Comparison of ENCODE assay signal across 8 cellular contexts in genomic region chr9:36191290-36191645, GRCh38. TPM values are rescaled to one million over a fixed set of nuclear protein-coding genes. Genes with fewer than 3 reads are reported as not detected.
A peak's percentile ranks its signal among the peaks of the same experiment; 100 is the strongest.
DNase-seq lines count a peak whose midpoint lies in the region; ATAC-seq lines count a peak whose summit lies in the region.

No MANE protein-coding gene starts in this region.

- no peaks in the 10 kb centered on the region for H3K9me3 ChIP-seq in ectodermal cell (ENCODE audit: control insufficient read depth, low read length)
- H3K9me3 ChIP-seq in mucosa of stomach (ENCODE audit: control insufficient read depth, low read length), result no peaks in the 10 kb centered on the region

- H3K27ac ChIP-seq in ectodermal cell (ENCODE audit: insufficient read depth, low read depth, low read length, poor library complexity, severe bottlenecking), result no peak overlapping the region

- H3K36me3 ChIP-seq in ectodermal cell (ENCODE audit: control insufficient read depth, insufficient read depth, low read length), result no peaks in the 10 kb centered on the region
- H3K36me3 ChIP-seq in mucosa of stomach (ENCODE audit: control insufficient read depth, insufficient read depth, low read length), result no peaks in the 10 kb centered on the region

- peak overlapping the region; percentile 98 for H3K4me3 ChIP-seq in ectodermal cell (ENCODE audit: insufficient read depth, low read depth, low read length)
- peak overlapping the region; percentile 88 for H3K4me3 ChIP-seq in mucosa of stomach (ENCODE audit: low read length)

- DNase-seq in DMS53 (lab: John Stamatoyannopoulos, UW) (peak; percentile 46), DMS53 treated with DMSO at 0.1 percent for 48 hours (lab: John Stamatoyannopoulos, UW; ENCODE audit: unreplicated experiment) (no peak), NCI-H1930 (lab: John Stamatoyannopoulos, UW) (no peak)
- DNase-seq in activated CD4-positive, alpha-beta T cell treated with anti-CD3 and anti-CD28 coated beads for 24 hours (ENCODE audit: low read depth in 2 of 2), result peak; percentile 14 to 19
- peak; percentile 53 for DNase-seq in stimulated activated naive CD8-positive, alpha-beta T cell treated with anti-CD3 and anti-CD28 coated beads, Interleukin-15, Interleukin-2, amounts not matched to agents 100 U/mL and 50 U/mL, for 24 hours

- H3K27me3 ChIP-seq in ectodermal cell (ENCODE audit: control insufficient read depth, insufficient read depth, low read length, poor library complexity, severe bottlenecking) (no peaks in the 10 kb centered on the region), mucosa of stomach (ENCODE audit: control insufficient read depth, insufficient read depth, low read length) (no peaks in the 10 kb centered on the region)

- peaks cover 14% of the 10 kb centered on the region for H3K4me1 ChIP-seq in ectodermal cell (ENCODE audit: control insufficient read depth, insufficient read depth, low read length)
- H3K4me1 ChIP-seq in mucosa of stomach (ENCODE audit: control insufficient read depth, insufficient read depth, low read length), result peaks cover 14% of the 10 kb centered on the region

- peak; percentile 5 for ATAC-seq in HG03571 (IDR thresholded peaks at IDR 0.05; ENCODE audit: unreplicated experiment)
- ATAC-seq in stimulated activated naive CD8-positive, alpha-beta T cell treated with anti-CD3 and anti-CD28 coated beads, Interleukin-15, Interleukin-2, amounts not matched to agents 100 U/mL and 50 U/mL, for 24 hours, result no peak

- H3K9ac ChIP-seq in mucosa of stomach (ENCODE audit: low read length), result peak overlapping the region; percentile 90

- 1% methylated on average over 18 of the region's 18 CpGs for WGBS in ectodermal cell, 2 experiments

RNA-seq across cellular contexts. Expression of gene CLTA, which starts 0.5 kb away (rescaled TPM):
- 217 TPM for polyA plus RNA-seq in ectodermal cell (2013, experiment 1 of 4)
- polyA plus RNA-seq in ectodermal cell (2013, experiment 2 of 4), result 198 TPM
- 196 TPM for polyA plus RNA-seq in ectodermal cell (2013, experiment 3 of 4)
- 217 TPM for polyA plus RNA-seq in ectodermal cell (2013, experiment 4 of 4)

RNA-seq across cellular contexts. Expression of gene CCIN, which starts 22.1 kb away (rescaled TPM):
- not detected for polyA plus RNA-seq in ectodermal cell (2013, experiment 1 of 4)
- polyA plus RNA-seq in ectodermal cell (2013, experiment 2 of 4), result 0.20 TPM
- not detected for polyA plus RNA-seq in ectodermal cell (2013, experiment 3 of 4)
- not detected for polyA plus RNA-seq in ectodermal cell (2013, experiment 4 of 4)

RNA-seq across cellular contexts. Expression of gene GLIPR2, which starts 54.7 kb away (rescaled TPM):
- 40.7 TPM for polyA plus RNA-seq in ectodermal cell (2013, experiment 1 of 4)
- 30.2 TPM for polyA plus RNA-seq in ectodermal cell (2013, experiment 2 of 4)
- 25.0 TPM for polyA plus RNA-seq in ectodermal cell (2013, experiment 3 of 4)
- polyA plus RNA-seq in ectodermal cell (2013, experiment 4 of 4), result 24.2 TPM

Comparison
In these comparisons a context has a peak if more than half of its experiments do, and no peak if none do; other contexts are left out.
1. DNase-seq: peak in DMS53 (single experiment), activated CD4-positive, alpha-beta T cell treated with anti-CD3 and anti-CD28 coated beads for 24 hours (2 of 2) and stimulated activated naive CD8-positive, alpha-beta T cell treated with anti-CD3 and anti-CD28 coated beads, Interleukin-15, Interleukin-2, amounts not matched to agents 100 U/mL and 50 U/mL, for 24 hours (single experiment); none in DMS53 treated with DMSO at 0.1 percent for 48 hours (single experiment) and NCI-H1930 (0 of 2).